In the genomic region with DNA sequence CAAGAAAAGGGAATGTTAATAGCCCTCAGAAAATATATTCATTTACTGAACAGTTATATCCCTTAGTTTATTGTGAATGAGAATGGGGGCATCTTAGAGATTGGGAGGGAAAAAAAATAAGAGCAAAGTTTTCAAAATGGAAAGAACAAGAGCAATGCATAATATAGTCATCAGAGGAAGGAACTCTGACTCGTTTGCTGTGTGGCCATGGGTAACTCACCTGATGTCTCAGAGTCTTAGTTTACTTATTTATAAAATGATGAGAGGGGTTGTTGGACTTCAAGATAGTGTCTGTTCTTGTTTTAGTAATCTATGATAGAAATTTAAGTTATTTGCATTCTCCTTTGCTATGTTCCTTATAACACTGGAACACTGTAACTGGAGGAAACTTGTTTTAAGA, we compare ENCODE assay signal across 15 cellular contexts.
DNase-seq lines count a peak whose midpoint lies in the region; ATAC-seq, FAIRE-seq and TF ChIP-seq lines count a peak whose summit lies in the region.
"Had no signal": no experiment of that assay in that cellular context is flagged by ENCODE, and none has a peak within 500 bp of the region (broad histone marks: within the 10 kb centered on the region; RNA-seq: fewer than 3 reads in every experiment).

No MANE protein-coding gene starts in this region.

- H3K27ac Mint-ChIP-seq in activated naive CD4-positive, alpha-beta T cell treated with anti-CD3 and anti-CD28 coated beads, Interleukin-2, amount 50 U/mL, for 24 hours: peak overlapping the region; percentile 88
- no peak overlapping the region for H3K27ac Mint-ChIP-seq in activated naive CD4-positive, alpha-beta T cell treated with anti-CD3 and anti-CD28 coated beads, Interleukin-2, amount 10 ng/mL, durations not matched to agents 7 days and 5 days
- H3K27ac Mint-ChIP-seq in CD8-positive, alpha-beta memory T cell: peak overlapping the region in 6 of 8 donors; percentile 2 to 59 (median 31)

- intact Hi-C loops in GM12878 (cut with micrococcal nuclease; ENCODE audit: unreplicated experiment): loop anchor here (10.0 kb wide), 1 partner anchor 375 kb away; no protein-coding TSS in a partner anchor

- no peak overlapping the region for H4K91ac ChIP-seq in mesenchymal stem cell (ENCODE audit: low read length)

- no peak overlapping the region for H3K23ac ChIP-seq in mesenchymal stem cell (ENCODE audit: low read length in 2 of 2)

- POLR2A ChIA-PET in CD8-positive, alpha-beta memory T cell (lab: Charles Lee): no interaction called here
- POLR2A ChIA-PET in GM12878 (lab: Charles Lee): interaction anchor here (0.6 kb wide), 1 partner anchor 64 kb away, joined by 4 read pairs; no protein-coding TSS in a partner anchor

- RAD21 ChIA-PET in GM12878 (lab: Charles Lee; ENCODE audit: unreplicated experiment): interaction anchor here (0.6 to 5.6 kb wide), 2 partner anchors 66 to 145 kb away, joined by 3 to 55 read pairs; no protein-coding TSS in a partner anchor

- SMC1A ChIA-PET in GM12878 (lab: Charles Lee; ENCODE audit: uncharacterized antibody, unreplicated experiment): interaction anchor here (0.6 to 4.1 kb wide), 16 partner anchors 8 to 425 kb away, joined by 3 to 41 read pairs (median 3); no protein-coding TSS in a partner anchor

- no peak overlapping the region for H3K9ac ChIP-seq in GM12878 (ENCODE audit: control insufficient read depth, insufficient read depth, low read length)
- H3K9ac ChIP-seq in smooth muscle cell (ENCODE audit: low read depth): no peak overlapping the region
- no peak overlapping the region for H3K9ac ChIP-seq in mesenchymal stem cell (ENCODE audit: low read length)

- H3K79me2 ChIP-seq in GM12878 (ENCODE audit: control insufficient read depth, insufficient read depth, low read length): peaks cover 24% of the 10 kb centered on the region
- peaks cover 94% of the 10 kb centered on the region for H3K79me2 ChIP-seq in smooth muscle cell (ENCODE audit: low read depth)

- in situ Hi-C loops in GM12878 (cut with MboI): loop anchor here (10.0 kb wide), 1 partner anchor 145 kb away; no protein-coding TSS in a partner anchor

- H4K20me1 ChIP-seq in GM12878 (ENCODE audit: control insufficient read depth, insufficient read depth) (no peaks in the 10 kb centered on the region), smooth muscle cell (ENCODE audit: low read depth) (peaks cover 32% of the 10 kb centered on the region)

- no peaks in the 10 kb centered on the region for H3K9me3 ChIP-seq in CD8-positive, alpha-beta memory T cell (ENCODE audit: low read length)
- no peaks in the 10 kb centered on the region for H3K9me3 ChIP-seq in GM12878 (replicated peaks; ENCODE audit: control insufficient read depth, insufficient read depth, low read length)
- no peaks in the 10 kb centered on the region for H3K9me3 ChIP-seq in smooth muscle cell (replicated peaks; ENCODE audit: low read depth)
- no peaks in the 10 kb centered on the region for H3K9me3 ChIP-seq in mesenchymal stem cell (ENCODE audit: control insufficient read depth, low read length)

- H3K9me3 Mint-ChIP-seq in activated naive CD4-positive, alpha-beta T cell treated with anti-CD3 and anti-CD28 coated beads, Interleukin-2, amount 50 U/mL, for 24 hours: no peaks in the 10 kb centered on the region
- no peaks in the 10 kb centered on the region for H3K9me3 Mint-ChIP-seq in activated naive CD4-positive, alpha-beta T cell treated with anti-CD3 and anti-CD28 coated beads, Interleukin-2, amount 10 ng/mL, durations not matched to agents 7 days and 5 days
- H3K9me3 Mint-ChIP-seq in CD8-positive, alpha-beta memory T cell: no peaks in the 10 kb centered on the region

- peaks cover 89% of the 10 kb centered on the region for H3K4me1 Mint-ChIP-seq in activated naive CD4-positive, alpha-beta T cell treated with anti-CD3 and anti-CD28 coated beads, Interleukin-2, amount 50 U/mL, for 24 hours
- peaks cover 17% of the 10 kb centered on the region for H3K4me1 Mint-ChIP-seq in activated naive CD4-positive, alpha-beta T cell treated with anti-CD3 and anti-CD28 coated beads, Interleukin-2, amount 10 ng/mL, durations not matched to agents 7 days and 5 days
- peaks cover 81 to 98% (median 95%) of the 10 kb centered on the region in 3 donors for H3K4me1 Mint-ChIP-seq in CD8-positive, alpha-beta memory T cell

- ATAC-seq in GM12878 (no peak), HG03439 (IDR thresholded peaks at IDR 0.05; ENCODE audit: unreplicated experiment) (no peak)

- no peak overlapping the region for H2AK5ac ChIP-seq in mesenchymal stem cell (ENCODE audit: low read length, severe bottlenecking)

- CTCF ChIA-PET in activated naive CD4-positive, alpha-beta T cell treated with anti-CD3 and anti-CD28 coated beads, Interleukin-2, amount 10 ng/mL, durations not matched to agents 7 days and 5 days (lab: Charles Lee): interaction anchor here (0.7 to 1.7 kb wide), 6 partner anchors 143 to 370 kb away, joined by 3 to 5 read pairs (median 3); no protein-coding TSS in a partner anchor
- CTCF ChIA-PET in CD8-positive, alpha-beta memory T cell (lab: Charles Lee): interaction anchor here (0.6 to 6.7 kb wide), 2 partner anchors 139 to 144 kb away, joined by 3 to 45 read pairs; no protein-coding TSS in a partner anchor
- CTCF ChIA-PET in GM12878 (lab: Yijun Ruan, JAX): interaction anchor here (0.6 to 12.3 kb wide), 8 partner anchors 9 to 409 kb away, joined by 3 to 186 read pairs (median 5); no protein-coding TSS in a partner anchor

- H3K4me2 ChIP-seq in GM12878 (ENCODE audit: control insufficient read depth, insufficient read depth) (no peak overlapping the region), smooth muscle cell (peak overlapping the region; percentile 19), mesenchymal stem cell (ENCODE audit: low read length, poor library complexity, severe bottlenecking) (no peak overlapping the region)

- no peak overlapping the region for H3K4me3 ChIP-seq in CD8-positive, alpha-beta memory T cell (ENCODE audit: low read length)
- H3K4me3 ChIP-seq in GM12878: no peak overlapping the region
- no peak overlapping the region for H3K4me3 ChIP-seq in smooth muscle cell
- H3K4me3 ChIP-seq in mesenchymal stem cell (ENCODE audit: insufficient read depth in 1 of 2, low read depth in 1 of 2, low read length in 2 of 2): no peak overlapping the region

- no peak overlapping the region for H3K18ac ChIP-seq in mesenchymal stem cell (ENCODE audit: low read depth in 1 of 2, low read length in 2 of 2)

- no peaks in the 10 kb centered on the region for H3F3A ChIP-seq in smooth muscle cell (ENCODE audit: low read depth)

- no peak overlapping the region for H2BK120ac ChIP-seq in mesenchymal stem cell (ENCODE audit: low read depth, low read length)

- H3K27me3 ChIP-seq in CD8-positive, alpha-beta memory T cell (ENCODE audit: insufficient read depth, low read length, poor library complexity, severe bottlenecking): no peaks in the 10 kb centered on the region
- H3K27me3 ChIP-seq in GM12878 (replicated peaks in 1 of 2; ENCODE audit: control insufficient read depth in 2 of 2, insufficient read depth in 2 of 2, low read length in 1 of 2) (no peaks in the 10 kb centered on the region), smooth muscle cell (ENCODE audit: low read depth) (no peaks in the 10 kb centered on the region), mesenchymal stem cell (ENCODE audit: control insufficient read depth in 1 of 2, insufficient read depth in 1 of 2, low read length in 2 of 2) (no peaks in the 10 kb centered on the region)

- WGBS in GM12878 (ENCODE audit: insufficient coverage, insufficient replicate concordance, low lambda C conversion rate, missing lambda C conversion rate): 17% methylated on average over 1 of the region's 1 CpG
- WGBS in smooth muscle cell (ENCODE audit: low lambda C conversion rate): 76% methylated on average over 1 of the region's 1 CpG
- WGBS in mesenchymal stem cell: 71% methylated on average over 1 of the region's 1 CpG

- H2AFZ ChIP-seq in GM12878 (ENCODE audit: control insufficient read depth, low read depth, low read length) (no peak overlapping the region), smooth muscle cell (ENCODE audit: low read depth) (no peak overlapping the region), mesenchymal stem cell (ENCODE audit: low read depth, low read length) (no peak overlapping the region)

- H3K4me1 ChIP-seq in CD8-positive, alpha-beta memory T cell (ENCODE audit: insufficient read depth, low read length): peaks cover 61% of the 10 kb centered on the region
- H3K4me1 ChIP-seq in GM12878 (ENCODE audit: control insufficient read depth, insufficient read depth, low read length): no peaks in the 10 kb centered on the region
- H3K4me1 ChIP-seq in smooth muscle cell (ENCODE audit: low read depth): no peaks in the 10 kb centered on the region
- H3K4me1 ChIP-seq in mesenchymal stem cell (ENCODE audit: control insufficient read depth, insufficient read depth, low read depth, low read length): peaks cover 6% of the 10 kb centered on the region

- peak overlapping the region; percentile 54 for H3K4me3 Mint-ChIP-seq in activated naive CD4-positive, alpha-beta T cell treated with anti-CD3 and anti-CD28 coated beads, Interleukin-2, amount 50 U/mL, for 24 hours
- H3K4me3 Mint-ChIP-seq in activated naive CD4-positive, alpha-beta T cell treated with anti-CD3 and anti-CD28 coated beads, Interleukin-2, amount 10 ng/mL, durations not matched to agents 7 days and 5 days: no peak overlapping the region
- H3K4me3 Mint-ChIP-seq in CD8-positive, alpha-beta memory T cell: no peak overlapping the region

- no peak overlapping the region for H3K14ac ChIP-seq in mesenchymal stem cell (ENCODE audit: low read length in 2 of 2)

- H2BK15ac ChIP-seq in mesenchymal stem cell (ENCODE audit: low read depth, poor library complexity, severe bottlenecking): no peak overlapping the region

- no peak for TF ChIP-seq EP300 in GM12878 (IDR thresholded peaks at IDR 0.05; ENCODE audit: borderline replicate concordance in 1 of 2, control insufficient read depth in 1 of 2, low read depth in 2 of 2, low read length in 2 of 2)

- H3K36me3 ChIP-seq in CD8-positive, alpha-beta memory T cell (ENCODE audit: insufficient read depth, low read length): no peaks in the 10 kb centered on the region
- peaks cover 0 to 6% of the 10 kb centered on the region in 2 experiments; a peak in 1 of 4 replicates for H3K36me3 ChIP-seq in GM12878 (ENCODE audit: control insufficient read depth in 2 of 2, insufficient read depth in 2 of 2, low read length in 1 of 2)
- no peaks in the 10 kb centered on the region for H3K36me3 ChIP-seq in smooth muscle cell (ENCODE audit: low read depth)
- no peaks in the 10 kb centered on the region for H3K36me3 ChIP-seq in mesenchymal stem cell (ENCODE audit: control insufficient read depth in 1 of 2, insufficient read depth in 2 of 2, low read depth in 1 of 2, low read length in 2 of 2)

- TF ChIP-seq RAD21 in GM12878 (IDR thresholded peaks at IDR 0.05; ENCODE audit: insufficient read depth, low read depth, low read length): no peak

- H3K36me3 Mint-ChIP-seq in activated naive CD4-positive, alpha-beta T cell treated with anti-CD3 and anti-CD28 coated beads, Interleukin-2, amount 50 U/mL, for 24 hours: peaks cover 6% of the 10 kb centered on the region
- H3K36me3 Mint-ChIP-seq in activated naive CD4-positive, alpha-beta T cell treated with anti-CD3 and anti-CD28 coated beads, Interleukin-2, amount 10 ng/mL, durations not matched to agents 7 days and 5 days: peaks cover 10% of the 10 kb centered on the region
- peaks cover 0 to 26% (median 7%) of the 10 kb centered on the region in 3 donors for H3K36me3 Mint-ChIP-seq in CD8-positive, alpha-beta memory T cell

- H2BK12ac ChIP-seq in mesenchymal stem cell (ENCODE audit: low read length in 2 of 2): no peak overlapping the region

- H3K27ac ChIP-seq in CD8-positive, alpha-beta memory T cell (ENCODE audit: low read depth, low read length): no peak overlapping the region
- no peak overlapping the region for H3K27ac ChIP-seq in GM12878 (ENCODE audit: control insufficient read depth, insufficient read depth)
- no peak overlapping the region for H3K27ac ChIP-seq in smooth muscle cell (ENCODE audit: low read depth)
- H3K27ac ChIP-seq in mesenchymal stem cell (ENCODE audit: low read length, poor library complexity, severe bottlenecking): no peak overlapping the region

- H3K79me1 ChIP-seq in mesenchymal stem cell (replicated peaks; ENCODE audit: low read length, poor library complexity, severe bottlenecking): peaks cover 30% of the 10 kb centered on the region

- no peak for DNase-seq in activated naive CD4-positive, alpha-beta T cell treated with anti-CD3 and anti-CD28 coated beads, Interleukin-2, amount 10 ng/mL, durations not matched to agents 7 days and 5 days
- DNase-seq in CD8-positive, alpha-beta memory T cell: no peak
- DNase-seq in GM12878 (ENCODE audit: low read depth, low spot score) (no peak), smooth muscle cell (lab: John Stamatoyannopoulos, UW; ENCODE audit: unreplicated experiment) (no peak), mesenchymal stem cell (no peak)
- DNase-seq in activated effector memory CD4-positive, alpha-beta T cell treated with Interleukin-2 at 50 U/mL for 16 hours: no peak
- DNase-seq: Karpas-422, NCI-H1417, NCI-H2029 treated with DMSO at 0.1 percent for 48 hours, NCI-H510A treated with DMSO at 0.1 percent for 48 hours, SIG-M5 had no signal

- H4K8ac ChIP-seq in mesenchymal stem cell (ENCODE audit: low read length): no peak overlapping the region

- no peak overlapping the region for H2BK5ac ChIP-seq in mesenchymal stem cell (ENCODE audit: low read depth, low read length, poor library complexity, severe bottlenecking)

- BruUV-seq in GM12878 (replicated peaks; lab: Mats Ljungman, UMichigan): no TSS peak

- no peak for TF ChIP-seq CTCF in GM12878 (IDR thresholded peaks at IDR 0.05 in 2 of 3, conservative IDR thresholded peaks at IDR 0.05 in 1 of 3; ENCODE audit: control insufficient read depth in 2 of 3, extremely low read depth in 1 of 3, insufficient read depth in 1 of 3, low read depth in 3 of 3, low read length in 3 of 3)
- no peak for TF ChIP-seq CTCF in smooth muscle cell (IDR thresholded peaks at IDR 0.05; ENCODE audit: borderline replicate concordance, insufficient read depth, poor library complexity, severe bottlenecking)

- TF ChIP-seq POLR2A in GM12878 (IDR thresholded peaks at IDR 0.05; ENCODE audit: low read depth, low read length): no peak

- FAIRE-seq in GM12878 (lab: Jason Lieb, UNC): peak; percentile 31
- FAIRE-seq: H54, RCC 7860 had no signal

- no peaks in the 10 kb centered on the region for H3K27me3 Mint-ChIP-seq in activated naive CD4-positive, alpha-beta T cell treated with anti-CD3 and anti-CD28 coated beads, Interleukin-2, amount 50 U/mL, for 24 hours
- H3K27me3 Mint-ChIP-seq in activated naive CD4-positive, alpha-beta T cell treated with anti-CD3 and anti-CD28 coated beads, Interleukin-2, amount 10 ng/mL, durations not matched to agents 7 days and 5 days: no peaks in the 10 kb centered on the region
- no peaks in the 10 kb centered on the region for H3K27me3 Mint-ChIP-seq in CD8-positive, alpha-beta memory T cell

- H3K4ac ChIP-seq in mesenchymal stem cell (ENCODE audit: low read depth in 1 of 2, low read length in 2 of 2): no peak overlapping the region
